Comparison of ENCODE assay signal across 8 cellular contexts in the genomic region with DNA sequence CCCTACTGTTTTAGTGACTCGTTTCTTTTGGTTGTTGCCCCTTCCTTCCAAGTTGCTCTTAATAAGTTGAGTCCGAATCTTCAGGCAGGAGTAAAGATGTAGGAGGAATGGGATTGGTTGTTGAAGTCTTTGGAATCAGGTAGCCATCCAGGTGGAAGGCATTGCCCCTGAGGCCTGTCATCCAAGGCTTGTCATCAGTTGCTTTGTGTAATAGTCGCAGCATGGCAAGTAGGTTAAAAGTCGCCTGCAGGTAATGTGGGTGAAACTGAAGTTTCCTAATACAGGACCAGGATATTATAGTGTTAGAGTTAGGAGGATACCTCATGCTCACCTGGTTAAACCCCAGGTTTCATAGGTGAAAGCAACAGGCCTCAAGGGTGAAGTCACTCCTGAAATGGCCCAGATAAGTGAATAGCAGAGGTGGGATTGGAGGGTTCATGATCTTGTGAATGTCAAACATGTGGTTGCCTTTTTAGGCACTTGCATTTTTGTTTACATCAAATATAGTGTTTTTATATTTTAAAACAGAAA. TPM values are rescaled to one million over a fixed set of nuclear protein-coding genes. Genes with fewer than 3 reads are reported as not detected.
DNase-seq lines count a peak whose midpoint lies in the region; ATAC-seq and TF ChIP-seq lines count a peak whose summit lies in the region.

No MANE protein-coding gene starts in this region.

- peak overlapping the region; percentile 80 for H3K4me3 Mint-ChIP-seq in activated CD4-positive, alpha-beta T cell treated with anti-CD3 and anti-CD28 coated beads, Interleukin-2, amount 10 ng/mL, durations not matched to agents 24 days and 14 days

- H3K9me3 ChIP-seq in adipocyte (ENCODE audit: control insufficient read depth, low read length): no peaks in the 10 kb centered on the region
- no peaks in the 10 kb centered on the region for H3K9me3 ChIP-seq in left lung
- H3K9me3 ChIP-seq in suprapubic skin: no peaks in the 10 kb centered on the region

- DNase-seq in activated CD4-positive, alpha-beta T cell treated with anti-CD3 and anti-CD28 coated beads, Interleukin-2, amount 10 ng/mL, durations not matched to agents 24 days and 14 days: no peak
- no peak for DNase-seq in activated CD4-positive, alpha-beta T cell treated with anti-CD3 and anti-CD28 coated beads, Interleukin-2, amount 50 U/mL, for 1 hour
- DNase-seq in adipocyte (ENCODE audit: low read depth) (no peak), left lung (no peak), suprapubic skin (ENCODE audit: low spot score in 2 of 2) (no peak), NCI-H1417 (lab: John Stamatoyannopoulos, UW) (no peak)

- no peak for TF ChIP-seq POLR2A in suprapubic skin (IDR thresholded peaks at IDR 0.05)
- TF ChIP-seq POLR2A in GM18505 (IDR thresholded peaks at IDR 0.05; ENCODE audit: borderline replicate concordance, extremely low read depth, insufficient read depth, insufficient read length): no peak

- ATAC-seq in left lung (no peak), GM21528 (IDR thresholded peaks at IDR 0.05; ENCODE audit: low FRiP score, unreplicated experiment) (no peak), GM18505 (IDR thresholded peaks at IDR 0.05; ENCODE audit: unreplicated experiment) (no peak)

- H3K27me3 ChIP-seq in adipocyte (replicated peaks; ENCODE audit: control insufficient read depth, insufficient read depth, low read length) (no peaks in the 10 kb centered on the region), left lung (no peaks in the 10 kb centered on the region), suprapubic skin (no peaks in the 10 kb centered on the region)

- peaks cover 10% of the 10 kb centered on the region for H3K4me1 Mint-ChIP-seq in activated CD4-positive, alpha-beta T cell treated with anti-CD3 and anti-CD28 coated beads, Interleukin-2, amount 10 ng/mL, durations not matched to agents 24 days and 14 days

- intact Hi-C loops in activated CD4-positive, alpha-beta T cell treated with anti-CD3 and anti-CD28 coated beads, Interleukin-2, amount 10 ng/mL, durations not matched to agents 24 days and 14 days (cut with micrococcal nuclease): loop anchor here (2.0 kb wide), 1 partner anchor 331 kb away; a partner anchor contains a TSS
- intact Hi-C loops in left lung (cut with DNase I): no loop called here

- H3K4me3 ChIP-seq in adipocyte (ENCODE audit: low read length): peak overlapping the region; percentile 86
- H3K4me3 ChIP-seq in left lung: peak overlapping the region; percentile 53 to 66
- peak overlapping the region; percentile 55 for H3K4me3 ChIP-seq in suprapubic skin

- H3K9me3 Mint-ChIP-seq in activated CD4-positive, alpha-beta T cell treated with anti-CD3 and anti-CD28 coated beads, Interleukin-2, amount 10 ng/mL, durations not matched to agents 24 days and 14 days: no peaks in the 10 kb centered on the region

- H3K4me1 ChIP-seq in adipocyte (ENCODE audit: control insufficient read depth, insufficient read depth, low read length): peaks cover 15% of the 10 kb centered on the region
- peaks cover 0 to 25% of the 10 kb centered on the region in 2 donors for H3K4me1 ChIP-seq in left lung
- H3K4me1 ChIP-seq in suprapubic skin: peaks cover 17% of the 10 kb centered on the region

- no peaks in the 10 kb centered on the region for H3K36me3 Mint-ChIP-seq in activated CD4-positive, alpha-beta T cell treated with anti-CD3 and anti-CD28 coated beads, Interleukin-2, amount 10 ng/mL, durations not matched to agents 24 days and 14 days (ENCODE audit: low read depth)

- peak overlapping the region; percentile 20 for H3K27ac Mint-ChIP-seq in activated CD4-positive, alpha-beta T cell treated with anti-CD3 and anti-CD28 coated beads, Interleukin-2, amount 10 ng/mL, durations not matched to agents 24 days and 14 days

- TF ChIP-seq EP300 in suprapubic skin (IDR thresholded peaks at IDR 0.05): no peak

- peaks cover 18% of the 10 kb centered on the region for H3K27me3 Mint-ChIP-seq in activated CD4-positive, alpha-beta T cell treated with anti-CD3 and anti-CD28 coated beads, Interleukin-2, amount 10 ng/mL, durations not matched to agents 24 days and 14 days

- H3K9ac ChIP-seq in adipocyte (ENCODE audit: low read length): peak overlapping the region; percentile 94

- H3K36me3 ChIP-seq in adipocyte (ENCODE audit: control insufficient read depth, insufficient read depth, low read length, severe bottlenecking): peaks cover 6% of the 10 kb centered on the region
- no peaks in the 10 kb centered on the region for H3K36me3 ChIP-seq in left lung
- H3K36me3 ChIP-seq in suprapubic skin: peaks cover 4% of the 10 kb centered on the region

- 79% methylated on average over 4 of the region's 4 CpGs for WGBS in suprapubic skin

- no peak for TF ChIP-seq CTCF in left lung (IDR thresholded peaks at IDR 0.05)
- TF ChIP-seq CTCF in suprapubic skin (IDR thresholded peaks at IDR 0.05): no peak

- peak overlapping the region; percentile 84 to 85 for H3K27ac ChIP-seq in left lung
- peak overlapping the region; percentile 69 for H3K27ac ChIP-seq in suprapubic skin

RNA-seq across cellular contexts. Expression of a gene that starts 0.9 kb away (rescaled TPM):
- 5.4 and 6.4 TPM in 2 replicates for total RNA-seq in activated CD4-positive, alpha-beta T cell treated with anti-CD3 and anti-CD28 coated beads, Interleukin-2, amount 10 ng/mL, durations not matched to agents 24 days and 14 days
- total RNA-seq in left lung: 10 to 100 TPM; 22.9 to 23.6 TPM
- total RNA-seq in suprapubic skin: 10 to 100 TPM in 3 of 4 donors, 1 to 10 TPM in 1; 6.4 to 17.4 (median 11.2) TPM

RNA-seq across cellular contexts. Expression of a gene that starts 29.1 kb away (rescaled TPM):
- total RNA-seq in activated CD4-positive, alpha-beta T cell treated with anti-CD3 and anti-CD28 coated beads, Interleukin-2, amount 10 ng/mL, durations not matched to agents 24 days and 14 days: not detected in 2 replicates
- total RNA-seq in left lung (100 to 1,000 TPM in 1 of 2 donors, 10 to 100 TPM in 1; 63.1 to 164 TPM), suprapubic skin (1 to 10 TPM; 1.7 to 2.9 (median 2.4) TPM)

Comparison
In these comparisons a context has a peak if more than half of its experiments do, and no peak if none do; other contexts are left out.
1. RNA of a gene that starts 29.1 kb away (total RNA-seq): 63.1 to 164 TPM in left lung; 1.7 to 2.9 TPM in suprapubic skin and not detected in activated CD4-positive, alpha-beta T cell treated with anti-CD3 and anti-CD28 coated beads, Interleukin-2, amount 10 ng/mL, durations not matched to agents 24 days and 14 days; every median in the first group is over 10 times any median in the second.
2. Peak in every context shown above with its lines, with median percentiles within 50 percentile points of each other: H3K4me3 ChIP-seq.